22 cellular contexts compared by ENCODE assay signal in genomic region chr3:122620399-122620798, GRCh38. TPM values are rescaled to one million over a fixed set of nuclear protein-coding genes. Genes with fewer than 3 reads are reported as not detected.
"Had no signal": no experiment of that assay in that cellular context is flagged by ENCODE, and none has a peak within 500 bp of the region (broad histone marks: within the 10 kb centered on the region; RNA-seq: fewer than 3 reads in every experiment).

No MANE protein-coding gene starts in this region.

- H3K4me1 Mint-ChIP-seq: activated CD4-positive, alpha-beta T cell treated with anti-CD3 and anti-CD28 coated beads for 36 hours had no signal

- ATAC-seq: activated CD4-positive, alpha-beta T cell treated with anti-CD3 and anti-CD28 coated beads for 36 hours; activated T-cell treated with anti-CD3 and anti-CD28 coated beads, Interleukin-2, amount 50 U/mL, for 72 hours; heart right ventricle; left colon; naive thymus-derived CD8-positive, alpha-beta T cell had no signal

- H3K9me3 Mint-ChIP-seq: activated naive CD4-positive, alpha-beta T cell treated with anti-CD3 and anti-CD28 coated beads, Interleukin-2, amount 10 ng/mL, durations not matched to agents 7 days and 5 days; activated T-cell treated with anti-CD3 and anti-CD28 coated beads, Interleukin-2, amount 50 U/mL, for 72 hours; naive thymus-derived CD8-positive, alpha-beta T cell; type B pancreatic cell had no signal

- H3K4me3 ChIP-seq: heart right ventricle, lung, sigmoid colon, smooth muscle cell, thoracic aorta had no signal

- H3K4me2 ChIP-seq: smooth muscle cell had no signal

- DNase-seq: activated CD4-positive, alpha-beta T cell treated with anti-CD3 and anti-CD28 coated beads for 36 hours; activated CD4-positive, alpha-beta T cell treated with anti-CD3 and anti-CD28 coated beads, Interleukin-2, amount 50 U/mL, for 4 hours; activated effector memory CD4-positive, alpha-beta T cell treated with Interleukin-2 at 50 U/mL for 16 hours; activated naive CD4-positive, alpha-beta T cell treated with anti-CD3 and anti-CD28 coated beads, Interleukin-2, amount 10 ng/mL, durations not matched to agents 7 days and 5 days; activated T-cell treated with anti-CD3 and anti-CD28 coated beads, Interleukin-2, amount 50 U/mL, for 72 hours; aorta; central memory CD4-positive, alpha-beta T cell; dermis blood vessel endothelial cell; effector CD8-positive, alpha-beta T cell; erythroblast; foreskin fibroblast; heart right ventricle; left colon; naive thymus-derived CD8-positive, alpha-beta T cell; sigmoid colon; stimulated activated CD4-positive, alpha-beta T cell treated with anti-CD3 and anti-CD28 coated beads, Interleukin-15, amount 100 ng/mL, for 24 hours; stimulated activated naive CD4-positive, alpha-beta T cell; T-helper 1 cell had no signal

- H3K36me3 ChIP-seq: sigmoid colon, thoracic aorta had no signal

- H3K4me3 Mint-ChIP-seq: activated CD4-positive, alpha-beta T cell treated with anti-CD3 and anti-CD28 coated beads for 36 hours; activated naive CD4-positive, alpha-beta T cell treated with anti-CD3 and anti-CD28 coated beads, Interleukin-2, amount 10 ng/mL, durations not matched to agents 7 days and 5 days; activated T-cell treated with anti-CD3 and anti-CD28 coated beads, Interleukin-2, amount 50 U/mL, for 72 hours; naive thymus-derived CD8-positive, alpha-beta T cell; type B pancreatic cell had no signal

- H3K9me3 ChIP-seq: heart right ventricle, sigmoid colon, thoracic aorta had no signal

- H3K27ac Mint-ChIP-seq: activated CD4-positive, alpha-beta T cell treated with anti-CD3 and anti-CD28 coated beads for 36 hours; activated naive CD4-positive, alpha-beta T cell treated with anti-CD3 and anti-CD28 coated beads, Interleukin-2, amount 10 ng/mL, durations not matched to agents 7 days and 5 days; activated T-cell treated with anti-CD3 and anti-CD28 coated beads, Interleukin-2, amount 50 U/mL, for 72 hours; type B pancreatic cell had no signal

- H3K4me1 ChIP-seq: heart right ventricle, sigmoid colon had no signal

- H3K27me3 Mint-ChIP-seq: activated CD4-positive, alpha-beta T cell treated with anti-CD3 and anti-CD28 coated beads for 36 hours; activated naive CD4-positive, alpha-beta T cell treated with anti-CD3 and anti-CD28 coated beads, Interleukin-2, amount 10 ng/mL, durations not matched to agents 7 days and 5 days; naive thymus-derived CD8-positive, alpha-beta T cell had no signal

- H3K27me3 ChIP-seq: sigmoid colon had no signal

- H3K27ac ChIP-seq: heart right ventricle, sigmoid colon, thoracic aorta had no signal

- H3K36me3 Mint-ChIP-seq: type B pancreatic cell had no signal

RNA-seq across cellular contexts. Expression of gene PARP15, which starts 42.9 kb away (rescaled TPM):
- total RNA-seq: smooth muscle cell had no signal
